10 cellular contexts compared by ENCODE assay signal in the genomic region with DNA sequence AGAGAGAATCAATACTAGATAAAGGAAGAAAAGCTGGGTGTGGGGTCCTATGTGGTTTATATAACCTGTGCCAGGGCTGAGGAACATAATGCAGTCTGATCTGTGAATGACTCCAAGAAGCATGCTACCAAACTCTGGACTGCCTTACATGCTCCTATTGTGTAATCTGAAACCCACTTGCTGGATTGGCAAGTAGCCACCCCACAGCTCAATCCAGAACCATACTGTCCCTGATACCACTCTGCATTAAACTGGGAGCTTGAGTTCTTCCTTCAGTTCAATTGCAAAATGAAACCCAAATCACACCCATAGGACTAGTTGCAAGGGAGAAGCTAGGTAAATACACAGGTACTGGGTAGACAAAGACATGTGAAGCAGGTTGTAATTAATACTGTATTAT.
DNase-seq lines count a peak whose midpoint lies in the region; ATAC-seq and TF ChIP-seq lines count a peak whose summit lies in the region.
"Had no signal": no experiment of that assay in that cellular context is flagged by ENCODE, and none has a peak within 500 bp of the region (broad histone marks: within the 10 kb centered on the region; RNA-seq: fewer than 3 reads in every experiment).

No MANE protein-coding gene starts in this region.

- H3K27me3 ChIP-seq in smooth muscle cell (ENCODE audit: low read depth): no peaks in the 10 kb centered on the region
- H3K27me3 ChIP-seq: thyroid gland had no signal

- no peak overlapping the region for H3K4me3 Mint-ChIP-seq in immature natural killer cell
- no peak overlapping the region for H3K4me3 Mint-ChIP-seq in activated T-helper 17 cell treated with anti-CD3 and anti-CD28 coated beads, Interleukin-2, amount 50 U/mL, for 72 hours

- no peaks in the 10 kb centered on the region for H3K36me3 Mint-ChIP-seq in immature natural killer cell
- no peaks in the 10 kb centered on the region for H3K36me3 Mint-ChIP-seq in activated T-helper 17 cell treated with anti-CD3 and anti-CD28 coated beads, Interleukin-2, amount 50 U/mL, for 72 hours (ENCODE audit: low read depth)

- H3K27ac ChIP-seq in smooth muscle cell (ENCODE audit: low read depth): no peak overlapping the region
- H3K27ac ChIP-seq: thyroid gland had no signal

- TF ChIP-seq CTCF in AG09309 (IDR thresholded peaks at IDR 0.05; ENCODE audit: control insufficient read depth, insufficient read depth, low read depth, low read length, missing control alignments): no peak
- no peak for TF ChIP-seq CTCF in fibroblast of villous mesenchyme (IDR thresholded peaks at IDR 0.05; ENCODE audit: insufficient read depth, low read depth, low read length)
- TF ChIP-seq CTCF in smooth muscle cell (IDR thresholded peaks at IDR 0.05; ENCODE audit: borderline replicate concordance, insufficient read depth, poor library complexity, severe bottlenecking): no peak

- no peaks in the 10 kb centered on the region for H3K36me3 ChIP-seq in smooth muscle cell (ENCODE audit: low read depth)
- H3K36me3 ChIP-seq: thyroid gland had no signal

- no peak overlapping the region for H3K4me2 ChIP-seq in smooth muscle cell

- DNase-seq in AG09309 (ENCODE audit: low read depth) (peak; percentile 66), H4 (ENCODE audit: low spot score) (peak; percentile 68), RPMI7951 (ENCODE audit: low read depth) (peak; percentile 1), fibroblast of villous mesenchyme (ENCODE audit: low read depth) (peak; percentile 57), immature natural killer cell (no peak), smooth muscle cell (lab: John Stamatoyannopoulos, UW; ENCODE audit: unreplicated experiment) (no peak)
- DNase-seq: stimulated activated CD4-positive, alpha-beta T cell treated with anti-CD3 and anti-CD28 coated beads, Interleukin-2, amount 100 ng/mL, for 48 hours; thyroid gland had no signal

- no peak overlapping the region for H3K27ac Mint-ChIP-seq in immature natural killer cell
- no peak overlapping the region for H3K27ac Mint-ChIP-seq in activated T-helper 17 cell treated with anti-CD3 and anti-CD28 coated beads, Interleukin-2, amount 50 U/mL, for 72 hours

- H3K79me2 ChIP-seq in smooth muscle cell (ENCODE audit: low read depth): no peaks in the 10 kb centered on the region

- H4K20me1 ChIP-seq in smooth muscle cell (ENCODE audit: low read depth): no peaks in the 10 kb centered on the region

- no peaks in the 10 kb centered on the region for H3K4me1 ChIP-seq in smooth muscle cell (ENCODE audit: low read depth)
- H3K4me1 ChIP-seq: thyroid gland had no signal

- H3F3A ChIP-seq in smooth muscle cell (ENCODE audit: low read depth): no peaks in the 10 kb centered on the region

- no peak overlapping the region for H2AFZ ChIP-seq in smooth muscle cell (ENCODE audit: low read depth)

- H3K9ac ChIP-seq in smooth muscle cell (ENCODE audit: low read depth): no peak overlapping the region

- peaks cover 0 to 19% (median 6%) of the 10 kb centered on the region in 6 donors for H3K9me3 Mint-ChIP-seq in immature natural killer cell
- peaks cover 6% of the 10 kb centered on the region for H3K9me3 Mint-ChIP-seq in activated T-helper 17 cell treated with anti-CD3 and anti-CD28 coated beads, Interleukin-2, amount 50 U/mL, for 72 hours

- H3K27me3 Mint-ChIP-seq in immature natural killer cell (ENCODE audit: low read depth in 3 of 3): peaks cover 0 to 4% (median 0%) of the 10 kb centered on the region in 3 donors
- H3K27me3 Mint-ChIP-seq in activated T-helper 17 cell treated with anti-CD3 and anti-CD28 coated beads, Interleukin-2, amount 50 U/mL, for 72 hours: no peaks in the 10 kb centered on the region

- H3K4me3 ChIP-seq in AG09309 (ENCODE audit: control insufficient read depth, low read depth, low read length) (no peak overlapping the region), fibroblast of villous mesenchyme (ENCODE audit: low read depth, low read length) (no peak overlapping the region), smooth muscle cell (no peak overlapping the region)
- H3K4me3 ChIP-seq: thyroid gland had no signal

- no peaks in the 10 kb centered on the region for H3K9me3 ChIP-seq in smooth muscle cell (replicated peaks; ENCODE audit: low read depth)
- H3K9me3 ChIP-seq: thyroid gland had no signal

- ATAC-seq in GM18519 (IDR thresholded peaks at IDR 0.05; ENCODE audit: low FRiP score, unreplicated experiment): no peak
- ATAC-seq in activated T-helper 17 cell treated with anti-CD3 and anti-CD28 coated beads, Interleukin-2, amount 50 U/mL, for 72 hours (replicated peaks): no peak

- peaks cover 0 to 6% of the 10 kb centered on the region in 2 donors for H3K4me1 Mint-ChIP-seq in immature natural killer cell
- no peaks in the 10 kb centered on the region for H3K4me1 Mint-ChIP-seq in activated T-helper 17 cell treated with anti-CD3 and anti-CD28 coated beads, Interleukin-2, amount 50 U/mL, for 72 hours

Comparison
In these comparisons a context has a peak if more than half of its experiments do, and no peak if none do; other contexts are left out.
1. DNase-seq: peak in AG09309 (single experiment), H4 (single experiment), RPMI7951 (single experiment) and fibroblast of villous mesenchyme (single experiment); none in immature natural killer cell (0 of 3) and smooth muscle cell (single experiment).